1 cellular context compared by ENCODE assay signal in genomic region chr14:96624661-96625435, GRCh38.
TF ChIP-seq lines count a peak whose summit lies in the region.

No MANE protein-coding gene starts in this region.

TF ChIP-seq in H1, 55 proteins besides CTCF, POLR2A, EP300 and RAD21:
- TF ChIP-seq BRCA1 (IDR thresholded peaks at IDR 0.05; ENCODE audit: low read depth, low read length) (no peak), GABPA (IDR thresholded peaks at IDR 0.05; ENCODE audit: borderline replicate concordance, insufficient read depth, low read length) (no peak), MAX (IDR thresholded peaks at IDR 0.05) (no peak), TCF12 (IDR thresholded peaks at IDR 0.05; ENCODE audit: low read depth, low read length) (no peak), MAFK (IDR thresholded peaks at IDR 0.05; ENCODE audit: low read depth, low read length) (no peak), JUN (IDR thresholded peaks at IDR 0.05; ENCODE audit: low read depth, low read length) (no peak), GTF2F1 (IDR thresholded peaks at IDR 0.05; ENCODE audit: borderline replicate concordance, low read depth, low read length) (no peak), NRF1 (IDR thresholded peaks at IDR 0.05; ENCODE audit: low read depth, low read length) (no peak), HDAC2 (IDR thresholded peaks at IDR 0.05; ENCODE audit: borderline replicate concordance in 1 of 2, low read depth in 2 of 2, low read length in 2 of 2) (no peak), SP2 (IDR thresholded peaks at IDR 0.05; ENCODE audit: low read length) (no peak), RNF2 (IDR thresholded peaks at IDR 0.05; ENCODE audit: borderline replicate concordance, low read depth, low read length, missing control alignments, poor library complexity, severe bottlenecking) (no peak), EZH2 (IDR thresholded peaks at IDR 0.05; ENCODE audit: low read depth, low read length, severe bottlenecking) (no peak)
TF ChIP-seq in H1: peak in this region for 0.
